Comparison of ENCODE assay signal across 1 cellular context in the genomic region with DNA sequence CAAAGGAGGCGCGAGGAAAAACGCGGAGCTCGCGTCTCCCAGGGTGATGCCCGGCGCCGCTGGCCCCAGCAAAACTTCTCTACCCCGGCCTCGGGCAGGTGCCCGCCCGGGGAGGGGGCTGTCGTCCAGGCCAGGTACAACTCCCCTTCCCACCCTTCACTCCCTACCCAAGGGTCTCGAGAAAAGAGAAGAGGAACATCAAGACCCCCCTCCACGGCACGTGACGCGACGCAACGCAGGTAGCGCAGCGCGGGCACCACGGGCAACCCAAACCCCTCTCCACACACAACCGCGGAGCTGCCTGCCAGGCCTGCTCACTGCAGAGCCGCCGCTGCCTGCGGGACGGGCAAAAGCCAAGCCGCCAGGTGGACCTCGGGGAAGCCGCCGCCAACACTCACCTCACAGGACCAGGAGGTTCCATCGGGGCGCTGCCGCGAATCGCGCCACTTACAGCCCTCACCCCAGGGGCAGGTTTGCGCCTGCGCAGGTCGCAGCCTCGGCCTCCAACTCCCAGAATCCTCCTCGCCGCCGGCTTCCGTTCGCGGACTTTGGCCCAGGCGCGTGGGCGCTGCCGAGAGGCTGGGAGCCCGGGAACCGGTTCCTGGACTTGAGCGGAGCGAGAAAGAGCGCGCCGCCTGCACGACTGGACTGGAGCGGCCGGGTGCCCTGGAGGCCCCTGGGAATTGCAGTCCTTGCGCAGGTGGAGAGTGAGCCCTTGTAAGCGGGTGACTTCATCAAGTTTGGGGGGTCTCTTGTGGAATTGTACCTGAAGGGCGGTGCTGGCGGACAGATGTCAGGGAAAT.
TF ChIP-seq lines count a peak whose summit lies in the region.

A gene (minus strand): TSS at position 477 of the 803 bp plus-strand sequence. CDS start 56 bp downstream, at position 421.

TF ChIP-seq in HepG2, 621 proteins besides CTCF, POLR2A, EP300 and RAD21 (continued from another document and continues in another):
- TF ChIP-seq, protein P1, sequence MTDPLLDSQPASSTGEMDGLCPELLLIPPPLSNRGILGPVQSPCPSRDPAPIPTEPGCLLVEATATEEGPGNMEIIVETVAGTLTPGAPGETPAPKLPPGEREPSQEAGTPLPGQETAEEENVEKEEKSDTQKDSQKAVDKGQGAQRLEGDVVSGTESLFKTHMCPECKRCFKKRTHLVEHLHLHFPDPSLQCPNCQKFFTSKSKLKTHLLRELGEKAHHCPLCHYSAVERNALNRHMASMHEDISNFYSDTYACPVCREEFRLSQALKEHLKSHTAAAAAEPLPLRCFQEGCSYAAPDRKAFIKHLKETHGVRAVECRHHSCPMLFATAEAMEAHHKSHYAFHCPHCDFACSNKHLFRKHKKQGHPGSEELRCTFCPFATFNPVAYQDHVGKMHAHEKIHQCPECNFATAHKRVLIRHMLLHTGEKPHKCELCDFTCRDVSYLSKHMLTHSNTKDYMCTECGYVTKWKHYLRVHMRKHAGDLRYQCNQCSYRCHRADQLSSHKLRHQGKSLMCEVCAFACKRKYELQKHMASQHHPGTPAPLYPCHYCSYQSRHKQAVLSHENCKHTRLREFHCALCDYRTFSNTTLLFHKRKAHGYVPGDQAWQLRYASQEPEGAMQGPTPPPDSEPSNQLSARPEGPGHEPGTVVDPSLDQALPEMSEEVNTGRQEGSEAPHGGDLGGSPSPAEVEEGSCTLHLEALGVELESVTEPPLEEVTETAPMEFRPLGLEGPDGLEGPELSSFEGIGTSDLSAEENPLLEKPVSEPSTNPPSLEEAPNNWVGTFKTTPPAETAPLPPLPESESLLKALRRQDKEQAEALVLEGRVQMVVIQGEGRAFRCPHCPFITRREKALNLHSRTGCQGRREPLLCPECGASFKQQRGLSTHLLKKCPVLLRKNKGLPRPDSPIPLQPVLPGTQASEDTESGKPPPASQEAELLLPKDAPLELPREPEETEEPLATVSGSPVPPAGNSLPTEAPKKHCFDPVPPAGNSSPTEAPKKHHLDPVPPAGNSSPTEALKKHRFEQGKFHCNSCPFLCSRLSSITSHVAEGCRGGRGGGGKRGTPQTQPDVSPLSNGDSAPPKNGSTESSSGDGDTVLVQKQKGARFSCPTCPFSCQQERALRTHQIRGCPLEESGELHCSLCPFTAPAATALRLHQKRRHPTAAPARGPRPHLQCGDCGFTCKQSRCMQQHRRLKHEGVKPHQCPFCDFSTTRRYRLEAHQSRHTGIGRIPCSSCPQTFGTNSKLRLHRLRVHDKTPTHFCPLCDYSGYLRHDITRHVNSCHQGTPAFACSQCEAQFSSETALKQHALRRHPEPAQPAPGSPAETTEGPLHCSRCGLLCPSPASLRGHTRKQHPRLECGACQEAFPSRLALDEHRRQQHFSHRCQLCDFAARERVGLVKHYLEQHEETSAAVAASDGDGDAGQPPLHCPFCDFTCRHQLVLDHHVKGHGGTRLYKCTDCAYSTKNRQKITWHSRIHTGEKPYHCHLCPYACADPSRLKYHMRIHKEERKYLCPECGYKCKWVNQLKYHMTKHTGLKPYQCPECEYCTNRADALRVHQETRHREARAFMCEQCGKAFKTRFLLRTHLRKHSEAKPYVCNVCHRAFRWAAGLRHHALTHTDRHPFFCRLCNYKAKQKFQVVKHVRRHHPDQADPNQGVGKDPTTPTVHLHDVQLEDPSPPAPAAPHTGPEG (CRISPR knock-in tag; IDR thresholded peaks at IDR 0.05) = peak; percentile 51; the same call in 1 of the 2 replicates
- TF ChIP-seq CBFB (CRISPR knock-in tag; IDR thresholded peaks at IDR 0.05) = 0 out of 2 replicates have a peak, but pooled peaks have one; percentile 57
- TF ChIP-seq NFE2L2 (IDR thresholded peaks at IDR 0.05; ENCODE audit: low read length) = no peak
- TF ChIP-seq, protein P2, sequence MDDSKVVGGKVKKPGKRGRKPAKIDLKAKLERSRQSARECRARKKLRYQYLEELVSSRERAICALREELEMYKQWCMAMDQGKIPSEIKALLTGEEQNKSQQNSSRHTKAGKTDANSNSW (CRISPR knock-in tag; IDR thresholded peaks at IDR 0.05; ENCODE audit: borderline replicate concordance) = peak; percentile 74; the same call in 1 of the 2 replicates
- TF ChIP-seq, protein P3, sequence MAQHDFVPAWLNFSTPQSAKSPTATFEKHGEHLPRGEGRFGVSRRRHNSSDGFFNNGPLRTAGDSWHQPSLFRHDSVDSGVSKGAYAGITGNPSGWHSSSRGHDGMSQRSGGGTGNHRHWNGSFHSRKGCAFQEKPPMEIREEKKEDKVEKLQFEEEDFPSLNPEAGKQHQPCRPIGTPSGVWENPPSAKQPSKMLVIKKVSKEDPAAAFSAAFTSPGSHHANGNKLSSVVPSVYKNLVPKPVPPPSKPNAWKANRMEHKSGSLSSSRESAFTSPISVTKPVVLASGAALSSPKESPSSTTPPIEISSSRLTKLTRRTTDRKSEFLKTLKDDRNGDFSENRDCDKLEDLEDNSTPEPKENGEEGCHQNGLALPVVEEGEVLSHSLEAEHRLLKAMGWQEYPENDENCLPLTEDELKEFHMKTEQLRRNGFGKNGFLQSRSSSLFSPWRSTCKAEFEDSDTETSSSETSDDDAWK (CRISPR knock-in tag; IDR thresholded peaks at IDR 0.05) = no peak
- TF ChIP-seq HES4 (CRISPR knock-in tag; IDR thresholded peaks at IDR 0.05; ENCODE audit: borderline replicate concordance) = no peak
- 0 out of 2 replicates have a peak, but pooled peaks have one; percentile 54 for TF ChIP-seq ZNF263 (CRISPR knock-in tag; IDR thresholded peaks at IDR 0.05)
- TF ChIP-seq ZNF776 (CRISPR knock-in tag; IDR thresholded peaks at IDR 0.05) = peak; percentile 76; the same call in 1 of the 2 replicates
- no peak for TF ChIP-seq ZEB1 (IDR thresholded peaks at IDR 0.05; ENCODE audit: insufficient replicate concordance, low read depth)
- no peak for TF ChIP-seq FOXA1 (IDR thresholded peaks at IDR 0.05)
- TF ChIP-seq FOXA1 (CRISPR knock-in tag; IDR thresholded peaks at IDR 0.05) = 0 out of 2 replicates have a peak, but pooled peaks have one; percentile 14
- peak; percentile 19; the same call in 1 of the 2 replicates for TF ChIP-seq ZNF543 (CRISPR knock-in tag; IDR thresholded peaks at IDR 0.05)
- no peak for TF ChIP-seq ZNF207 (IDR thresholded peaks at IDR 0.05; ENCODE audit: borderline replicate concordance)
- TF ChIP-seq, protein P4, sequence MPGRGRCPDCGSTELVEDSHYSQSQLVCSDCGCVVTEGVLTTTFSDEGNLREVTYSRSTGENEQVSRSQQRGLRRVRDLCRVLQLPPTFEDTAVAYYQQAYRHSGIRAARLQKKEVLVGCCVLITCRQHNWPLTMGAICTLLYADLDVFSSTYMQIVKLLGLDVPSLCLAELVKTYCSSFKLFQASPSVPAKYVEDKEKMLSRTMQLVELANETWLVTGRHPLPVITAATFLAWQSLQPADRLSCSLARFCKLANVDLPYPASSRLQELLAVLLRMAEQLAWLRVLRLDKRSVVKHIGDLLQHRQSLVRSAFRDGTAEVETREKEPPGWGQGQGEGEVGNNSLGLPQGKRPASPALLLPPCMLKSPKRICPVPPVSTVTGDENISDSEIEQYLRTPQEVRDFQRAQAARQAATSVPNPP (CRISPR knock-in tag; IDR thresholded peaks at IDR 0.05) = peak; percentile 54; the same call in 1 of the 2 replicates
- peak; percentile 70 for TF ChIP-seq SNAPC2 (CRISPR knock-in tag; IDR thresholded peaks at IDR 0.05)
- no peak for TF ChIP-seq ZNF749 (CRISPR knock-in tag; IDR thresholded peaks at IDR 0.05; ENCODE audit: borderline replicate concordance)
- TF ChIP-seq RARG (CRISPR knock-in tag; IDR thresholded peaks at IDR 0.05; ENCODE audit: low read depth) = no peak
- peak; percentile 85; the same call in 1 of the 2 replicates for TF ChIP-seq ELF3 (CRISPR knock-in tag; IDR thresholded peaks at IDR 0.05)
- TF ChIP-seq, protein P5, sequence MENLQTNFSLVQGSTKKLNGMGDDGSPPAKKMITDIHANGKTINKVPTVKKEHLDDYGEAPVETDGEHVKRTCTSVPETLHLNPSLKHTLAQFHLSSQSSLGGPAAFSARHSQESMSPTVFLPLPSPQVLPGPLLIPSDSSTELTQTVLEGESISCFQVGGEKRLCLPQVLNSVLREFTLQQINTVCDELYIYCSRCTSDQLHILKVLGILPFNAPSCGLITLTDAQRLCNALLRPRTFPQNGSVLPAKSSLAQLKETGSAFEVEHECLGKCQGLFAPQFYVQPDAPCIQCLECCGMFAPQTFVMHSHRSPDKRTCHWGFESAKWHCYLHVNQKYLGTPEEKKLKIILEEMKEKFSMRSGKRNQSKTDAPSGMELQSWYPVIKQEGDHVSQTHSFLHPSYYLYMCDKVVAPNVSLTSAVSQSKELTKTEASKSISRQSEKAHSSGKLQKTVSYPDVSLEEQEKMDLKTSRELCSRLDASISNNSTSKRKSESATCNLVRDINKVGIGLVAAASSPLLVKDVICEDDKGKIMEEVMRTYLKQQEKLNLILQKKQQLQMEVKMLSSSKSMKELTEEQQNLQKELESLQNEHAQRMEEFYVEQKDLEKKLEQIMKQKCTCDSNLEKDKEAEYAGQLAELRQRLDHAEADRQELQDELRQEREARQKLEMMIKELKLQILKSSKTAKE (CRISPR knock-in tag; IDR thresholded peaks at IDR 0.05; ENCODE audit: borderline replicate concordance) = no peak; the same call in 1 of the 2 replicates
- TF ChIP-seq CC2D1A (CRISPR knock-in tag; IDR thresholded peaks at IDR 0.05) = peak; percentile 91; the same call in 1 of the 2 replicates
- TF ChIP-seq HIVEP1 (CRISPR knock-in tag; IDR thresholded peaks at IDR 0.05) = peak; percentile 42; the same call in 1 of the 2 replicates
- TF ChIP-seq, protein P6, sequence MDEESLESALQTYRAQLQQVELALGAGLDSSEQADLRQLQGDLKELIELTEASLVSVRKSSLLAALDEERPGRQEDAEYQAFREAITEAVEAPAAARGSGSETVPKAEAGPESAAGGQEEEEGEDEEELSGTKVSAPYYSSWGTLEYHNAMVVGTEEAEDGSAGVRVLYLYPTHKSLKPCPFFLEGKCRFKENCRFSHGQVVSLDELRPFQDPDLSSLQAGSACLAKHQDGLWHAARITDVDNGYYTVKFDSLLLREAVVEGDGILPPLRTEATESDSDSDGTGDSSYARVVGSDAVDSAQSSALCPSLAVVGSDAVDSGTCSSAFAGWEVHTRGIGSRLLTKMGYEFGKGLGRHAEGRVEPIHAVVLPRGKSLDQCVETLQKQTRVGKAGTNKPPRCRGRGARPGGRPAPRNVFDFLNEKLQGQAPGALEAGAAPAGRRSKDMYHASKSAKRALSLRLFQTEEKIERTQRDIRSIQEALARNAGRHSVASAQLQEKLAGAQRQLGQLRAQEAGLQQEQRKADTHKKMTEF (CRISPR knock-in tag; IDR thresholded peaks at IDR 0.05) = peak; percentile 86
- TF ChIP-seq, protein P7, sequence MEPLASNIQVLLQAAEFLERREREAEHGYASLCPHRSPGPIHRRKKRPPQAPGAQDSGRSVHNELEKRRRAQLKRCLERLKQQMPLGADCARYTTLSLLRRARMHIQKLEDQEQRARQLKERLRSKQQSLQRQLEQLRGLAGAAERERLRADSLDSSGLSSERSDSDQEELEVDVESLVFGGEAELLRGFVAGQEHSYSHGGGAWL (CRISPR knock-in tag; IDR thresholded peaks at IDR 0.05) = peak; percentile 80; the same call in 1 of the 2 replicates
- TF ChIP-seq ZNF256 (CRISPR knock-in tag; conservative IDR thresholded peaks at IDR 0.05) = no peak; the same call in 1 of the 2 replicates
- TF ChIP-seq PCBP1 (IDR thresholded peaks at IDR 0.05; ENCODE audit: borderline replicate concordance, low read depth, low read length) = no peak
- no peak for TF ChIP-seq ATF1 (CRISPR knock-in tag; IDR thresholded peaks at IDR 0.05)
- TF ChIP-seq, protein P8, sequence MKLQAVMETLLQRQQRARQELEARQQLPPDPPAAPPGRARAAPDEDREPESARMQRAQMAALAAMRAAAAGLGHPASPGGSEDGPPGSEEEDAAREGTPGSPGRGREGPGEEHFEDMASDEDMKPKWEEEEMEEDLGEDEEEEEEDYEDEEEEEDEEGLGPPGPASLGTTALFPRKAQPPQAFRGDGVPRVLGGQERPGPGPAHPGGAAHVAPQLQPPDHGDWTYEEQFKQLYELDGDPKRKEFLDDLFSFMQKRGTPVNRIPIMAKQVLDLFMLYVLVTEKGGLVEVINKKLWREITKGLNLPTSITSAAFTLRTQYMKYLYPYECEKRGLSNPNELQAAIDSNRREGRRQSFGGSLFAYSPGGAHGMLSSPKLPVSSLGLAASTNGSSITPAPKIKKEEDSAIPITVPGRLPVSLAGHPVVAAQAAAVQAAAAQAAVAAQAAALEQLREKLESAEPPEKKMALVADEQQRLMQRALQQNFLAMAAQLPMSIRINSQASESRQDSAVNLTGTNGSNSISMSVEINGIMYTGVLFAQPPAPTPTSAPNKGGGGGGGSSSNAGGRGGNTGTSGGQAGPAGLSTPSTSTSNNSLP (IDR thresholded peaks at IDR 0.05; ENCODE audit: low read depth, low read length) = no peak
- peak; percentile 87 for TF ChIP-seq YEATS2 (CRISPR knock-in tag; IDR thresholded peaks at IDR 0.05; ENCODE audit: borderline replicate concordance)
- TF ChIP-seq, protein P9, sequence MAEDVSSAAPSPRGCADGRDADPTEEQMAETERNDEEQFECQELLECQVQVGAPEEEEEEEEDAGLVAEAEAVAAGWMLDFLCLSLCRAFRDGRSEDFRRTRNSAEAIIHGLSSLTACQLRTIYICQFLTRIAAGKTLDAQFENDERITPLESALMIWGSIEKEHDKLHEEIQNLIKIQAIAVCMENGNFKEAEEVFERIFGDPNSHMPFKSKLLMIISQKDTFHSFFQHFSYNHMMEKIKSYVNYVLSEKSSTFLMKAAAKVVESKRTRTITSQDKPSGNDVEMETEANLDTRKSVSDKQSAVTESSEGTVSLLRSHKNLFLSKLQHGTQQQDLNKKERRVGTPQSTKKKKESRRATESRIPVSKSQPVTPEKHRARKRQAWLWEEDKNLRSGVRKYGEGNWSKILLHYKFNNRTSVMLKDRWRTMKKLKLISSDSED (CRISPR knock-in tag; IDR thresholded peaks at IDR 0.05) = 0 out of 2 replicates have a peak, but pooled peaks have one; percentile 32
- TF ChIP-seq MAFK (conservative IDR thresholded peaks at IDR 0.05 in 1 of 2, IDR thresholded peaks at IDR 0.05 in 1 of 2; ENCODE audit: low read length in 2 of 2) = no peak
- TF ChIP-seq ATRX (CRISPR knock-in tag; IDR thresholded peaks at IDR 0.05; ENCODE audit: borderline replicate concordance) = no peak
- TF ChIP-seq ZNF343 (CRISPR knock-in tag; IDR thresholded peaks at IDR 0.05) = 0 out of 2 replicates have a peak, but pooled peaks have one; percentile 18
- TF ChIP-seq, protein P10, sequence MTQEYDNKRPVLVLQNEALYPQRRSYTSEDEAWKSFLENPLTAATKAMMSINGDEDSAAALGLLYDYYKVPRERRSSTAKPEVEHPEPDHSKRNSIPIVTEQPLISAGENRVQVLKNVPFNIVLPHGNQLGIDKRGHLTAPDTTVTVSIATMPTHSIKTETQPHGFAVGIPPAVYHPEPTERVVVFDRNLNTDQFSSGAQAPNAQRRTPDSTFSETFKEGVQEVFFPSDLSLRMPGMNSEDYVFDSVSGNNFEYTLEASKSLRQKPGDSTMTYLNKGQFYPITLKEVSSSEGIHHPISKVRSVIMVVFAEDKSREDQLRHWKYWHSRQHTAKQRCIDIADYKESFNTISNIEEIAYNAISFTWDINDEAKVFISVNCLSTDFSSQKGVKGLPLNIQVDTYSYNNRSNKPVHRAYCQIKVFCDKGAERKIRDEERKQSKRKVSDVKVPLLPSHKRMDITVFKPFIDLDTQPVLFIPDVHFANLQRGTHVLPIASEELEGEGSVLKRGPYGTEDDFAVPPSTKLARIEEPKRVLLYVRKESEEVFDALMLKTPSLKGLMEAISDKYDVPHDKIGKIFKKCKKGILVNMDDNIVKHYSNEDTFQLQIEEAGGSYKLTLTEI (CRISPR knock-in tag; conservative IDR thresholded peaks at IDR 0.05) = no peak
- peak; percentile 71 for TF ChIP-seq ISL2 (CRISPR knock-in tag; IDR thresholded peaks at IDR 0.05)
- no peak for TF ChIP-seq ZNF614 (CRISPR knock-in tag; IDR thresholded peaks at IDR 0.05; ENCODE audit: borderline replicate concordance)
- no peak for TF ChIP-seq ZNF841 (CRISPR knock-in tag; IDR thresholded peaks at IDR 0.05; ENCODE audit: borderline replicate concordance)
- no peak for TF ChIP-seq NPAS2 (CRISPR knock-in tag; IDR thresholded peaks at IDR 0.05; ENCODE audit: borderline replicate concordance)
- TF ChIP-seq TCF12 (IDR thresholded peaks at IDR 0.05) = no peak
- no peak for TF ChIP-seq TCF12 (CRISPR knock-in tag; IDR thresholded peaks at IDR 0.05)
- TF ChIP-seq PTBP1 (IDR thresholded peaks at IDR 0.05; ENCODE audit: low read depth, low read length, poor library complexity, severe bottlenecking) = peak; percentile 5
